Comparison of ENCODE assay signal across 23 cellular contexts in the genomic region with DNA sequence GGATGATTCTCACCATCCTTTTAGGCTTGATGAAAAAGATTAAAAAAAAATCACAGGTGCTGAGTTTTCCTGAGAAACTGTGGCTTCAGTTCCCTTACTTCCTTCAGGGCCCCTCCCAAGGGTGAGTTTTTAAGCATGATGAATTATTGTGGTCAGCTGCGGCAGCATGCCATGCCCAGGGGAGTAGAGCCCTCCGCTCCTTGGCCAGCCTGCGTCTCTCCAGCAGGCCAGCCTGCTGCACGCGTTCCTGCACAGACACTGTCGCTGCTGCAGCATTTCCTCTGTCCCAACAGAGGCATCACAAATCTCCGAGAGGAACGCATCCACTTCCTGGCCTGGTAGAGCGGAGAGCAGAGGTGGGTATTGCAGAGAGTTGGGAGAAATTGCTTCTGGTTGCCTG. TPM values are rescaled to one million over a fixed set of nuclear protein-coding genes. Genes with fewer than 3 reads are reported as not detected.
DNase-seq lines count a peak whose midpoint lies in the region; TF ChIP-seq lines count a peak whose summit lies in the region.
"Had no signal": no experiment of that assay in that cellular context is flagged by ENCODE, and none has a peak within 500 bp of the region (broad histone marks: within the 10 kb centered on the region; RNA-seq: fewer than 3 reads in every experiment).

No MANE protein-coding gene starts in this region.

- H3K27me3 ChIP-seq in BLaER1 (no peaks in the 10 kb centered on the region), esophagus muscularis mucosa (no peaks in the 10 kb centered on the region)

- peak; percentile 36 for DNase-seq in HT1080 (ENCODE audit: low read depth)
- DNase-seq in esophagus muscularis mucosa (ENCODE audit: extremely low spot score): peak; percentile 39
- peak; percentile 34 for DNase-seq in nephron progenitor cell
- no peak for DNase-seq in activated CD4-positive, alpha-beta T cell treated with anti-CD3 and anti-CD28 coated beads for 1 hour
- no peak for DNase-seq in GDM1 (lab: John Stamatoyannopoulos, UW)
- no peak for DNase-seq in foreskin fibroblast
- DNase-seq in NCI-H446 treated with DMSO at 0.1 percent for 48 hours (lab: John Stamatoyannopoulos, UW): no peak
- DNase-seq: CD8-positive, alpha-beta memory T cell; DMS 273 treated with DMSO at 0.1 percent for 48 hours; GM23248; H7; KG1; MM.1S; NCI-H1048; NCI-H1694; NCI-H2081; NCI-H524 treated with DMSO at 0.1 percent for 48 hours; T-cell had no signal

- 65% methylated on average over 2 of the region's 9 CpGs for WGBS in esophagus muscularis mucosa

- H3K27ac Mint-ChIP-seq in nephron progenitor cell: no peak overlapping the region
- H3K27ac Mint-ChIP-seq: CD14-positive monocyte; CD8-positive, alpha-beta memory T cell; T-cell had no signal

- peak overlapping the region; percentile 81 for H3K4me2 ChIP-seq in BLaER1
- H3K4me2 ChIP-seq: A549 had no signal

- no peaks in the 10 kb centered on the region for H3K9me3 ChIP-seq in BLaER1
- H3K9me3 ChIP-seq in esophagus muscularis mucosa: no peaks in the 10 kb centered on the region
- H3K9me3 ChIP-seq: A549 had no signal

- H3K4me3 Mint-ChIP-seq in nephron progenitor cell: no peak overlapping the region
- H3K4me3 Mint-ChIP-seq: CD14-positive monocyte, T-cell had no signal

- intact Hi-C loops in esophagus muscularis mucosa (cut with DNase I): no loop called here

- H3K36me3 ChIP-seq in BLaER1 (no peaks in the 10 kb centered on the region), esophagus muscularis mucosa (no peaks in the 10 kb centered on the region)

- no peaks in the 10 kb centered on the region for H3K9me3 Mint-ChIP-seq in nephron progenitor cell
- H3K9me3 Mint-ChIP-seq: CD8-positive, alpha-beta memory T cell; T-cell had no signal

- no peaks in the 10 kb centered on the region for H4K20me1 ChIP-seq in BLaER1

- peaks cover 37% of the 10 kb centered on the region for H3K4me1 Mint-ChIP-seq in nephron progenitor cell
- H3K4me1 Mint-ChIP-seq: CD14-positive monocyte had no signal

- H3K36me3 Mint-ChIP-seq in nephron progenitor cell (ENCODE audit: low read depth): no peaks in the 10 kb centered on the region
- H3K36me3 Mint-ChIP-seq: CD14-positive monocyte had no signal

- peaks cover 46% of the 10 kb centered on the region for H3K4me1 ChIP-seq in BLaER1
- H3K4me1 ChIP-seq in esophagus muscularis mucosa: no peaks in the 10 kb centered on the region
- H3K4me1 ChIP-seq: A549 had no signal

- TF ChIP-seq POLR2A in esophagus muscularis mucosa (IDR thresholded peaks at IDR 0.05; ENCODE audit: low read depth): no peak

- no peak for TF ChIP-seq EP300 in esophagus muscularis mucosa (IDR thresholded peaks at IDR 0.05)

- H3K27me3 Mint-ChIP-seq in nephron progenitor cell (ENCODE audit: low read depth, poor library complexity): peaks cover 3% of the 10 kb centered on the region

- H3K27ac ChIP-seq in BLaER1 (no peak overlapping the region), esophagus muscularis mucosa (replicated peaks in 1 of 4) (no peak overlapping the region)
- H3K27ac ChIP-seq: A549, GM23248, RWPE1 had no signal

- H3K4me3 ChIP-seq in BLaER1 (no peak overlapping the region), esophagus muscularis mucosa (no peak overlapping the region), foreskin fibroblast (ENCODE audit: low read depth in 1 of 2, low read length in 2 of 2) (no peak overlapping the region)
- H3K4me3 ChIP-seq: A549, GM23248 had no signal

- no peak overlapping the region for H3K9ac ChIP-seq in BLaER1
- H3K9ac ChIP-seq: GM23248 had no signal

- TF ChIP-seq CTCF in esophagus muscularis mucosa (IDR thresholded peaks at IDR 0.05) (no peak), nephron progenitor cell (IDR thresholded peaks at IDR 0.05) (no peak), foreskin fibroblast (IDR thresholded peaks at IDR 0.05; ENCODE audit: low read depth, low read length) (no peak)

RNA-seq across cellular contexts. Expression of gene GLRA1, which starts 26.0 kb away (rescaled TPM):
- total RNA-seq in HT1080 (2014; rRNA removed; shearing (Covaris generic)): not detected in 2 replicates
- polyA plus RNA-seq in HT1080 (2015; cell fraction: cytosol; rRNA removed): not detected in 2 replicates
- polyA plus RNA-seq in HT1080 (2015; cell fraction: nucleus; rRNA removed): not detected in 2 replicates
- total RNA-seq in esophagus muscularis mucosa: not detected
- total RNA-seq: CD8-positive, alpha-beta memory T cell; GM23248; H7; SK-MEL-5; T-cell had no signal
- polyA plus RNA-seq: A549; CD14-positive monocyte; CD8-positive, alpha-beta memory T cell; GM23248 had no signal

Comparison
In these comparisons a context has a peak if more than half of its experiments do, and no peak if none do; other contexts are left out.
1. DNase-seq: peak in HT1080 (single experiment), esophagus muscularis mucosa (single experiment) and nephron progenitor cell (single experiment); none in activated CD4-positive, alpha-beta T cell treated with anti-CD3 and anti-CD28 coated beads for 1 hour (single experiment), GDM1 (single experiment), foreskin fibroblast (0 of 2) and NCI-H446 treated with DMSO at 0.1 percent for 48 hours (single experiment).